15 cellular contexts compared by ENCODE assay signal in the genomic region with DNA sequence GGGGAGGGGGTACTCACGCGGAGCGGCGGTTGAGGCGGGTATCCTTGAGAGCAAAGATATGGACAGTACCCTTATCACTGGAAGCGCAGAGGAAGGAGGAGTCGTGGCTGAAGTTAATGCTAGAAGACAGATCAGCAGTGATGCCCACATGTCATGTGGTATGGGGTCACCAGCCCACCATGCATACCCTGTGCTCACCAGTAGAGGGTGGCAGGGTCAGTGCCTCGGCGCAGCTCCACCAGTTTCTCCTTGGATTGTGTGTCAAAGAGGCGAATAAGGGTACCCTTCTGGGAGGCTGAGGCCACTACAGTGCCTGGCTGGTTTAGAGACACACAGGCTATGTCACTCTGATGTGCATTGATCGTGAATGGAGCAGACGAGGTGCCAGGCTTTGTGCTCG.
"Had no signal": no experiment of that assay in that cellular context is flagged by ENCODE, and none has a peak within 500 bp of the region (broad histone marks: within the 10 kb centered on the region; RNA-seq: fewer than 3 reads in every experiment).

No MANE protein-coding gene starts in this region.

- H3K4me3 ChIP-seq: body of pancreas, gastroesophageal sphincter, ovary had no signal

- H3K27ac Mint-ChIP-seq: activated T-cell treated with anti-CD3 and anti-CD28 coated beads, Interleukin-2, amount 50 U/mL, for 72 hours; stimulated activated naive CD8-positive, alpha-beta T cell treated with anti-CD3 and anti-CD28 coated beads, Interleukin-15, Interleukin-2, amounts not matched to agents 100 ng/mL and 50 ng/mL, for 24 hours had no signal

- H3K9me3 ChIP-seq: body of pancreas, gastroesophageal sphincter, ovary had no signal

- H3K27me3 Mint-ChIP-seq: activated CD4-positive, alpha-beta memory T cell treated with anti-CD3 and anti-CD28 coated beads for 36 hours; stimulated activated naive CD8-positive, alpha-beta T cell treated with anti-CD3 and anti-CD28 coated beads, Interleukin-15, Interleukin-2, amounts not matched to agents 100 ng/mL and 50 ng/mL, for 24 hours had no signal

- H3K27me3 ChIP-seq: body of pancreas, gastroesophageal sphincter, ovary had no signal

- H3K27ac ChIP-seq: epithelial cell of prostate, ovary had no signal

- H3K4me3 Mint-ChIP-seq: activated CD4-positive, alpha-beta memory T cell treated with anti-CD3 and anti-CD28 coated beads for 36 hours; activated T-cell treated with anti-CD3 and anti-CD28 coated beads, Interleukin-2, amount 50 U/mL, for 72 hours; stimulated activated naive CD8-positive, alpha-beta T cell treated with anti-CD3 and anti-CD28 coated beads, Interleukin-15, Interleukin-2, amounts not matched to agents 100 ng/mL and 50 ng/mL, for 24 hours had no signal

- DNase-seq: activated CD4-positive, alpha-beta memory T cell treated with anti-CD3 and anti-CD28 coated beads for 36 hours; activated CD4-positive, alpha-beta T cell treated with anti-CD3 and anti-CD28 coated beads for 1 hour; activated naive CD4-positive, alpha-beta T cell treated with Interleukin-2 at 50 U/mL for 16 hours; activated T-cell treated with anti-CD3 and anti-CD28 coated beads, Interleukin-2, amount 50 U/mL, for 72 hours; body of pancreas; central memory CD4-positive, alpha-beta T cell; cortex of kidney; effector CD8-positive, alpha-beta T cell; left ventricle myocardium superior; mesenchymal stem cell; ovary; stimulated activated CD4-positive, alpha-beta T cell treated with anti-CD3 and anti-CD28 coated beads, Interleukin-2, amount 100 ng/mL, for 48 hours had no signal

- H3K9me3 Mint-ChIP-seq: activated CD4-positive, alpha-beta memory T cell treated with anti-CD3 and anti-CD28 coated beads for 36 hours; activated T-cell treated with anti-CD3 and anti-CD28 coated beads, Interleukin-2, amount 50 U/mL, for 72 hours; stimulated activated naive CD8-positive, alpha-beta T cell treated with anti-CD3 and anti-CD28 coated beads, Interleukin-15, Interleukin-2, amounts not matched to agents 100 ng/mL and 50 ng/mL, for 24 hours had no signal

- H3K36me3 ChIP-seq: ovary had no signal
